ENCODE assay signal across 22 cellular contexts in the genomic region with DNA sequence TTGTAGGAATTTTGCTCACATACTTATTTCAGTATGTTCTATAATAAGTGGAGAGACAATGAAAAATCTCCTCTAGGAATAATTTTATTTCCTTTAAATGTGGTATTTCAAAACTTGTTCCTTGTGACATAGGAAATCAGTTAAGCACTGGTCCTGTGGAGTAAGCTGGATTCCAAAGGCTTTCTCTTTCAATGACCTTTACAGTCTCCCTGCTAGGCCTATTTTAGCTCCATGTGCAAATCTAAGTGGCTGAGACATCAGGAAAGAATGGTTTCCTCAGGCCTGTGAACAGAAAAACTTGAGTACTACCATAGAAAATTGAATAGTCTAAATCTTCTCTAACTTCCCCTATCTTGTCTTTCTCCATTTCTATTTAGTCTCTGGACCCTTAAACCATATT.
A peak's percentile ranks its signal among the peaks of the same experiment; 100 is the strongest.
DNase-seq lines count a peak whose midpoint lies in the region; ATAC-seq and TF ChIP-seq lines count a peak whose summit lies in the region.
"Had no signal": no experiment of that assay in that cellular context is flagged by ENCODE, and none has a peak within 500 bp of the region (broad histone marks: within the 10 kb centered on the region; RNA-seq: fewer than 3 reads in every experiment).

No MANE protein-coding gene starts in this region.

- H3K27me3 ChIP-seq in adipocyte (replicated peaks; ENCODE audit: control insufficient read depth, insufficient read depth, low read length) (no peaks in the 10 kb centered on the region), fibroblast of lung (ENCODE audit: control insufficient read depth, insufficient read depth, low read length) (no peaks in the 10 kb centered on the region), tibial nerve (no peaks in the 10 kb centered on the region)

- H3K27me3 Mint-ChIP-seq in stimulated activated naive B cell treated with anti-CD40 and anti-IgM and Interleukin-4, amounts not matched to agents 10 μg/mL and 1 μg/mL and 100 μg/mL, for 72 hours = peaks cover 3 to 5% of the 10 kb centered on the region in 2 donors
- H3K27me3 Mint-ChIP-seq: CD8-positive, alpha-beta memory T cell had no signal

- H3K4me3 Mint-ChIP-seq in stimulated activated naive B cell treated with anti-CD40 and anti-IgM and Interleukin-4, amounts not matched to agents 10 μg/mL and 1 μg/mL and 100 μg/mL, for 72 hours = no peak overlapping the region
- H3K4me3 Mint-ChIP-seq: CD8-positive, alpha-beta memory T cell had no signal

- H3K79me2 ChIP-seq in fibroblast of lung (ENCODE audit: control insufficient read depth, insufficient read depth, low read length) = no peaks in the 10 kb centered on the region

- ATAC-seq in stimulated activated naive B cell treated with anti-CD40 and anti-IgM and Interleukin-4, amounts not matched to agents 10 μg/mL and 1 μg/mL and 100 μg/mL, for 72 hours (replicated peaks) = no peak

- TF ChIP-seq EP300 in tibial nerve (IDR thresholded peaks at IDR 0.05) = no peak

- no peaks in the 10 kb centered on the region for H3K4me1 ChIP-seq in adipocyte (ENCODE audit: control insufficient read depth, insufficient read depth, low read length)
- no peaks in the 10 kb centered on the region for H3K4me1 ChIP-seq in fibroblast of lung (ENCODE audit: control insufficient read depth, extremely low read depth, insufficient read depth, low read length)
- no peaks in the 10 kb centered on the region for H3K4me1 ChIP-seq in tibial nerve

- H2AFZ ChIP-seq in fibroblast of lung (ENCODE audit: low read length) = no peak overlapping the region

- H3K4me1 Mint-ChIP-seq in stimulated activated naive B cell treated with anti-CD40 and anti-IgM and Interleukin-4, amounts not matched to agents 10 μg/mL and 1 μg/mL and 100 μg/mL, for 72 hours = no peaks in the 10 kb centered on the region
- H3K4me1 Mint-ChIP-seq: CD8-positive, alpha-beta memory T cell had no signal

- no peaks in the 10 kb centered on the region for H4K20me1 ChIP-seq in fibroblast of lung (ENCODE audit: control insufficient read depth, extremely low read depth, insufficient read depth, low read length)

- no peak overlapping the region for H3K27ac ChIP-seq in fibroblast of lung (ENCODE audit: insufficient read depth, low read length)
- no peak overlapping the region for H3K27ac ChIP-seq in tibial nerve
- H3K27ac ChIP-seq: SK-N-MC had no signal

- TF ChIP-seq CTCF in fibroblast of lung (conservative IDR thresholded peaks at IDR 0.05 in 1 of 2, IDR thresholded peaks at IDR 0.05 in 1 of 2; ENCODE audit: low read depth in 1 of 2, low read length in 2 of 2) (no peak), retinal pigment epithelial cell (conservative IDR thresholded peaks at IDR 0.05; ENCODE audit: low read depth, low read length) (no peak), tibial nerve (IDR thresholded peaks at IDR 0.05) (no peak)

- peaks cover 3 to 5% of the 10 kb centered on the region in 2 donors for H3K9me3 Mint-ChIP-seq in stimulated activated naive B cell treated with anti-CD40 and anti-IgM and Interleukin-4, amounts not matched to agents 10 μg/mL and 1 μg/mL and 100 μg/mL, for 72 hours

- DNase-seq in AG20443 (ENCODE audit: low spot score) (peak; percentile 23), adipocyte (ENCODE audit: low read depth) (peak; percentile 72), fibroblast of lung (ENCODE audit: low read depth in 2 of 2) (peak; percentile 3 to 24), retinal pigment epithelial cell (ENCODE audit: low read depth) (peak; percentile 4), germinal center (ENCODE audit: low spot score) (no peak), LoVo (ENCODE audit: low spot score) (no peak), tibial nerve (ENCODE audit: low spot score in 2 of 2) (no peak)
- DNase-seq in stimulated activated naive B cell treated with anti-CD40 and anti-IgM and Interleukin-4, amounts not matched to agents 10 μg/mL and 1 μg/mL and 100 μg/mL, for 72 hours = no peak
- DNase-seq: C1 segment of cervical spinal cord; CD8-positive, alpha-beta memory T cell; DMS53; HCEC 1CT; Kasumi-1; MM.1S; NCI-H1092; NCI-H1436 treated with DMSO at 0.1 percent for 48 hours; NCI-H2029; NCI-H2171; NCI-H446; NK-92 treated with Interleukin-12 subunit alpha and Interleukin-12 subunit beta, amount 100 ng/mL, for 24 hours; SHP77 had no signal

- H3K36me3 Mint-ChIP-seq in stimulated activated naive B cell treated with anti-CD40 and anti-IgM and Interleukin-4, amounts not matched to agents 10 μg/mL and 1 μg/mL and 100 μg/mL, for 72 hours = no peaks in the 10 kb centered on the region
- H3K36me3 Mint-ChIP-seq: CD8-positive, alpha-beta memory T cell had no signal

- no peaks in the 10 kb centered on the region for H3K36me3 ChIP-seq in adipocyte (ENCODE audit: control insufficient read depth, insufficient read depth, low read length, severe bottlenecking)
- H3K36me3 ChIP-seq in fibroblast of lung (ENCODE audit: control insufficient read depth, insufficient read depth, low read length) = no peaks in the 10 kb centered on the region
- H3K36me3 ChIP-seq in tibial nerve = no peaks in the 10 kb centered on the region

- H3K4me2 ChIP-seq in fibroblast of lung (ENCODE audit: extremely low read depth, insufficient read depth, low read length) = no peak overlapping the region

- H3K27ac Mint-ChIP-seq in stimulated activated naive B cell treated with anti-CD40 and anti-IgM and Interleukin-4, amounts not matched to agents 10 μg/mL and 1 μg/mL and 100 μg/mL, for 72 hours = no peak overlapping the region
- H3K27ac Mint-ChIP-seq: CD8-positive, alpha-beta memory T cell had no signal

- H3K4me3 ChIP-seq in adipocyte (ENCODE audit: low read length) (no peak overlapping the region), fibroblast of lung (replicated peaks in 1 of 4; ENCODE audit: control extremely low read depth in 1 of 4, insufficient read depth in 1 of 4, low read depth in 3 of 4, low read length in 4 of 4) (no peak overlapping the region), retinal pigment epithelial cell (ENCODE audit: low read length) (no peak overlapping the region), tibial nerve (no peak overlapping the region)
- H3K4me3 ChIP-seq: SK-N-MC had no signal

- H3K9me3 ChIP-seq in adipocyte (ENCODE audit: control insufficient read depth, low read length) (no peaks in the 10 kb centered on the region), fibroblast of lung (ENCODE audit: control insufficient read depth, insufficient read depth, low read depth, low read length) (no peaks in the 10 kb centered on the region), tibial nerve (no peaks in the 10 kb centered on the region)

- TF ChIP-seq POLR2A in tibial nerve (IDR thresholded peaks at IDR 0.05) = no peak

- no peak overlapping the region for H3K9ac ChIP-seq in adipocyte (ENCODE audit: low read length)
- no peak overlapping the region for H3K9ac ChIP-seq in fibroblast of lung (ENCODE audit: insufficient read depth, low read length)

Comparison
In these comparisons a context has a peak if more than half of its experiments do, and no peak if none do; other contexts are left out.
1. DNase-seq: peak in AG20443 (single experiment), adipocyte (single experiment), fibroblast of lung (2 of 2) and retinal pigment epithelial cell (single experiment); none in germinal center (single experiment), stimulated activated naive B cell treated with anti-CD40 and anti-IgM and Interleukin-4, amounts not matched to agents 10 μg/mL and 1 μg/mL and 100 μg/mL, for 72 hours (single experiment), LoVo (single experiment) and tibial nerve (0 of 2).